ENCODE assay signal across 18 cellular contexts in genomic region chr10:106898441-106898840, GRCh38.
"Had no signal": no experiment of that assay in that cellular context is flagged by ENCODE, and none has a peak within 500 bp of the region (broad histone marks: within the 10 kb centered on the region; RNA-seq: fewer than 3 reads in every experiment).

No MANE protein-coding gene starts in this region.

- H3K27ac ChIP-seq: breast epithelium, foreskin keratinocyte, neutrophil, psoas muscle, tibial artery, VCaP had no signal

- H3K4me3 ChIP-seq: breast epithelium, esophagus muscularis mucosa, ovary, psoas muscle, tibial artery had no signal

- H3K27me3 ChIP-seq: breast epithelium, esophagus muscularis mucosa, foreskin keratinocyte, neutrophil, ovary, tibial artery had no signal

- H3K9me3 ChIP-seq: breast epithelium, esophagus muscularis mucosa, neutrophil, psoas muscle, tibial artery had no signal

- ATAC-seq: activated naive CD8-positive, alpha-beta T cell treated with anti-CD3 and anti-CD28 coated beads, Interleukin-2, amount 50 U/mL, for 24 hours; activated T-helper 17 cell treated with anti-CD3 and anti-CD28 coated beads, Interleukin-2, amount 50 U/mL, for 72 hours; foreskin keratinocyte; psoas muscle had no signal

- H3K36me3 ChIP-seq: breast epithelium, esophagus muscularis mucosa, neutrophil, ovary, tibial artery had no signal

- DNase-seq: activated CD4-positive, alpha-beta T cell treated with anti-CD3 and anti-CD28 coated beads for 4 hours; activated CD4-positive, alpha-beta T cell treated with anti-CD3 and anti-CD28 coated beads, Interleukin-2, amount 50 U/mL, for 4 hours; activated CD8-positive, alpha-beta memory T cell treated with anti-CD3 and anti-CD28 coated beads for 24 hours; activated naive CD8-positive, alpha-beta T cell treated with anti-CD3 and anti-CD28 coated beads, Interleukin-2, amount 50 U/mL, for 24 hours; activated T-cell treated with anti-CD3 and anti-CD28 coated beads, Interleukin-2, amount 50 U/mL, for 1 hour; foreskin keratinocyte; mammary epithelial cell; psoas muscle; stimulated activated CD4-positive, alpha-beta T cell treated with anti-CD3 and anti-CD28 coated beads, Interleukin-2, amount 100 ng/mL, for 48 hours; stimulated activated naive CD4-positive, alpha-beta T cell treated with Interleukin-2 at 50 U/mL for 16 hours; T-helper 1 cell; tibial artery had no signal

- H3K4me1 ChIP-seq: breast epithelium, foreskin keratinocyte, psoas muscle, tibial artery had no signal
